ENCODE assay signal across 19 cellular contexts in the genomic region with DNA sequence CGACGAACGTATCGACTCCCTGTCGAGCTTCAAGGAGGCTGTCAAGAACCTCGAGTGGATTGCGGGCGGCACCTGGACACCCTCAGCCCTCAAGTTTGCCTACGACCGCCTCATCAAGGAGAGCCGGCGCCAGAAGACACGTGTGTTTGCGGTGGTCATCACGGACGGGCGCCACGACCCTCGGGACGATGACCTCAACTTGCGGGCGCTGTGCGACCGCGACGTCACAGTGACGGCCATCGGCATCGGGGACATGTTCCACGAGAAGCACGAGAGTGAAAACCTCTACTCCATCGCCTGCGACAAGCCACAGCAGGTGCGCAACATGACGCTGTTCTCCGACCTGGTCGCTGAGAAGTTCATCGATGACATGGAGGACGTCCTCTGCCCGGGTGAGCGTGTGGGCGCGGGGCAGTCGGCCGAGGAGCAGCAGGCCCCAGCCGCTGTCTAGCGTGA. TPM values are rescaled to one million over a fixed set of nuclear protein-coding genes. Genes with fewer than 3 reads are reported as not detected.
DNase-seq lines count a peak whose midpoint lies in the region; ATAC-seq and TF ChIP-seq lines count a peak whose summit lies in the region.
"Had no signal": no experiment of that assay in that cellular context is flagged by ENCODE, and none has a peak within 500 bp of the region (broad histone marks: within the 10 kb centered on the region; RNA-seq: fewer than 3 reads in every experiment).

No MANE protein-coding gene starts in this region.

- H3K27ac Mint-ChIP-seq in activated naive CD8-positive, alpha-beta T cell treated with anti-CD3 and anti-CD28 coated beads, Interleukin-2, amount 10 ng/mL, durations not matched to agents 7 days and 5 days, result no peak overlapping the region
- no peak overlapping the region for H3K27ac Mint-ChIP-seq in activated naive CD8-positive, alpha-beta T cell treated with anti-CD3 and anti-CD28 coated beads for 36 hours
- H3K27ac Mint-ChIP-seq in WTC11, result no peak overlapping the region; the same call in 1 of the 2 replicates
- H3K27ac Mint-ChIP-seq: brain had no signal

- WGBS in esophagus squamous epithelium, 2 donors, result 78 to 92% methylated on average over 29 to 31 of the region's 47 CpGs

- intact Hi-C loops in lower lobe of right lung (cut with DNase I), result no loop called here
- intact Hi-C loops in tibial artery (cut with DNase I; ENCODE audit: low total_unique reads), result loop anchor here (10.0 kb wide), 1 partner anchor 131 kb away; no protein-coding TSS in a partner anchor
- intact Hi-C loops in esophagus squamous epithelium (cut with DNase I), result no loop called here

- no peaks in the 10 kb centered on the region for H3K27me3 Mint-ChIP-seq in activated naive CD8-positive, alpha-beta T cell treated with anti-CD3 and anti-CD28 coated beads, Interleukin-2, amount 10 ng/mL, durations not matched to agents 7 days and 5 days
- H3K27me3 Mint-ChIP-seq in activated naive CD8-positive, alpha-beta T cell treated with anti-CD3 and anti-CD28 coated beads for 36 hours, result no peaks in the 10 kb centered on the region
- no peaks in the 10 kb centered on the region; the same call in 1 of the 2 replicates for H3K27me3 Mint-ChIP-seq in WTC11 (ENCODE audit: low read depth)
- H3K27me3 Mint-ChIP-seq: CD8-positive, alpha-beta memory T cell had no signal

- H3K4me3 ChIP-seq in lower lobe of right lung, result no peak overlapping the region
- no peak overlapping the region for H3K4me3 ChIP-seq in tibial artery
- no peak overlapping the region for H3K4me3 ChIP-seq in esophagus squamous epithelium
- H3K4me3 ChIP-seq: hepatocyte had no signal

- CTCF ChIA-PET in WTC11 (lab: Charles Lee), result no interaction called here

- TF ChIP-seq CTCF in WTC11 (IDR thresholded peaks at IDR 0.05) (no peak), lower lobe of right lung (IDR thresholded peaks at IDR 0.05) (no peak), tibial artery (IDR thresholded peaks at IDR 0.05) (no peak), esophagus squamous epithelium (IDR thresholded peaks at IDR 0.05) (no peak)

- H3K9me3 ChIP-seq in lower lobe of right lung (no peaks in the 10 kb centered on the region), tibial artery (no peaks in the 10 kb centered on the region), esophagus squamous epithelium (no peaks in the 10 kb centered on the region)

- DNase-seq in activated naive CD8-positive, alpha-beta T cell treated with anti-CD3 and anti-CD28 coated beads, Interleukin-2, amount 10 ng/mL, durations not matched to agents 7 days and 5 days, result peak; percentile 26
- no peak for DNase-seq in activated naive CD8-positive, alpha-beta T cell treated with anti-CD3 and anti-CD28 coated beads for 36 hours
- DNase-seq in WTC11 (ENCODE audit: low spot score) (peak; percentile 5), lower lobe of right lung (peak; percentile 39), tibial artery (peak; percentile 17 to 66), caudate nucleus (lab: John Stamatoyannopoulos, UW) (no peak), esophagus squamous epithelium (lab: John Stamatoyannopoulos, UW) (no peak)
- DNase-seq in effector CD4-positive, alpha-beta T cell, result no peak
- DNase-seq: activated naive CD4-positive, alpha-beta T cell; effector CD8-positive, alpha-beta T cell; KG1; NCI-H1105; NCI-H748 treated with DMSO at 0.1 percent for 48 hours; stimulated activated naive CD4-positive, alpha-beta T cell treated with Interleukin-2 at 50 U/mL for 16 hours had no signal

- H3K27me3 ChIP-seq in lower lobe of right lung (ENCODE audit: low read depth), result no peaks in the 10 kb centered on the region
- no peaks in the 10 kb centered on the region for H3K27me3 ChIP-seq in tibial artery
- no peaks in the 10 kb centered on the region for H3K27me3 ChIP-seq in esophagus squamous epithelium
- H3K27me3 ChIP-seq: hepatocyte had no signal

- H3K36me3 Mint-ChIP-seq in activated naive CD8-positive, alpha-beta T cell treated with anti-CD3 and anti-CD28 coated beads, Interleukin-2, amount 10 ng/mL, durations not matched to agents 7 days and 5 days, result no peaks in the 10 kb centered on the region
- H3K36me3 Mint-ChIP-seq in activated naive CD8-positive, alpha-beta T cell treated with anti-CD3 and anti-CD28 coated beads for 36 hours, result no peaks in the 10 kb centered on the region
- peaks cover 13% of the 10 kb centered on the region for H3K36me3 Mint-ChIP-seq in WTC11

- TF ChIP-seq POLR2A in esophagus squamous epithelium (IDR thresholded peaks at IDR 0.05), result no peak

- ATAC-seq in activated naive CD8-positive, alpha-beta T cell treated with anti-CD3 and anti-CD28 coated beads, Interleukin-2, amount 10 ng/mL, durations not matched to agents 7 days and 5 days (ENCODE audit: low read depth), result no peak
- ATAC-seq in WTC11 (no peak), lower lobe of right lung (no peak)
- ATAC-seq: Panc1 had no signal

- POLR2A ChIA-PET in activated naive CD8-positive, alpha-beta T cell treated with anti-CD3 and anti-CD28 coated beads, Interleukin-2, amount 10 ng/mL, durations not matched to agents 7 days and 5 days (lab: Charles Lee), result interaction anchor here (0.6 kb wide), 1 partner anchor 21 kb away, joined by 4 read pairs; no protein-coding TSS in a partner anchor
- POLR2A ChIA-PET in WTC11 (lab: Charles Lee), result no interaction called here

- H3K27ac ChIP-seq in lower lobe of right lung (no peak overlapping the region), tibial artery (no peak overlapping the region), caudate nucleus (ENCODE audit: low read depth, low read length) (no peak overlapping the region), esophagus squamous epithelium (no peak overlapping the region)
- H3K27ac ChIP-seq: hepatocyte, parathyroid adenoma had no signal

- H3K4me1 Mint-ChIP-seq in activated naive CD8-positive, alpha-beta T cell treated with anti-CD3 and anti-CD28 coated beads, Interleukin-2, amount 10 ng/mL, durations not matched to agents 7 days and 5 days, result no peaks in the 10 kb centered on the region
- no peaks in the 10 kb centered on the region for H3K4me1 Mint-ChIP-seq in activated naive CD8-positive, alpha-beta T cell treated with anti-CD3 and anti-CD28 coated beads for 36 hours
- H3K4me1 Mint-ChIP-seq in WTC11, result no peaks in the 10 kb centered on the region
- H3K4me1 Mint-ChIP-seq: brain; CD8-positive, alpha-beta memory T cell had no signal

- H3K4me3 Mint-ChIP-seq in activated naive CD8-positive, alpha-beta T cell treated with anti-CD3 and anti-CD28 coated beads, Interleukin-2, amount 10 ng/mL, durations not matched to agents 7 days and 5 days, result no peak overlapping the region
- no peak overlapping the region for H3K4me3 Mint-ChIP-seq in activated naive CD8-positive, alpha-beta T cell treated with anti-CD3 and anti-CD28 coated beads for 36 hours
- no peak overlapping the region for H3K4me3 Mint-ChIP-seq in WTC11
- H3K4me3 Mint-ChIP-seq: brain had no signal

- no peaks in the 10 kb centered on the region for H3K9me3 Mint-ChIP-seq in activated naive CD8-positive, alpha-beta T cell treated with anti-CD3 and anti-CD28 coated beads, Interleukin-2, amount 10 ng/mL, durations not matched to agents 7 days and 5 days
- H3K9me3 Mint-ChIP-seq in activated naive CD8-positive, alpha-beta T cell treated with anti-CD3 and anti-CD28 coated beads for 36 hours, result no peaks in the 10 kb centered on the region
- H3K9me3 Mint-ChIP-seq in WTC11, result no peaks in the 10 kb centered on the region
- H3K9me3 Mint-ChIP-seq: CD8-positive, alpha-beta memory T cell had no signal

- H3K36me3 ChIP-seq in lower lobe of right lung (peaks cover 20% of the 10 kb centered on the region), tibial artery (peaks cover 71 to 94% (median 78%) of the 10 kb centered on the region in 3 donors), esophagus squamous epithelium (peaks cover 0 to 59% (median 10%) of the 10 kb centered on the region in 3 donors)

- no peaks in the 10 kb centered on the region for H3K4me1 ChIP-seq in lower lobe of right lung
- H3K4me1 ChIP-seq in tibial artery, result no peaks in the 10 kb centered on the region
- no peaks in the 10 kb centered on the region for H3K4me1 ChIP-seq in esophagus squamous epithelium
- H3K4me1 ChIP-seq: parathyroid adenoma had no signal

TF ChIP-seq in WTC11, 78 proteins besides CTCF, POLR2A, EP300 and RAD21:
- no peak for TF ChIP-seq SMAD3 (CRISPR knock-in tag; IDR thresholded peaks at IDR 0.05; ENCODE audit: borderline replicate concordance)
- no peak for TF ChIP-seq PRRX2 (CRISPR knock-in tag; IDR thresholded peaks at IDR 0.05)
- no peak for TF ChIP-seq ZNF396 (CRISPR knock-in tag; IDR thresholded peaks at IDR 0.05; ENCODE audit: borderline replicate concordance)
TF ChIP-seq in WTC11: peak in this region for 0.

RNA-seq across cellular contexts. Expression of a gene that starts 28.0 kb away (rescaled TPM):
- total RNA-seq in activated naive CD8-positive, alpha-beta T cell treated with anti-CD3 and anti-CD28 coated beads, Interleukin-2, amount 10 ng/mL, durations not matched to agents 7 days and 5 days, result 10 to 100 TPM; 23.8 to 23.9 TPM
- 10 to 100 TPM; 16.0 to 16.5 TPM for total RNA-seq in activated naive CD8-positive, alpha-beta T cell treated with anti-CD3 and anti-CD28 coated beads for 36 hours
- total RNA-seq in WTC11 (2021) (111 to 138 TPM (median 138 TPM) in 3 replicates), lower lobe of right lung (227 TPM), esophagus squamous epithelium (100 to 1,000 TPM in 1 of 4 donors, 10 to 100 TPM in 3; 23.0 to 328 (median 62.0) TPM)

RNA-seq across cellular contexts. Expression of a gene that starts 29.5 kb away (rescaled TPM):
- 1 to 10 TPM in 1 of 2 experiments, under 1 TPM in 1; 0.65 to 1.3 TPM for total RNA-seq in activated naive CD8-positive, alpha-beta T cell treated with anti-CD3 and anti-CD28 coated beads, Interleukin-2, amount 10 ng/mL, durations not matched to agents 7 days and 5 days
- total RNA-seq in activated naive CD8-positive, alpha-beta T cell treated with anti-CD3 and anti-CD28 coated beads for 36 hours, result under 1 TPM in 1 of 2 experiments, not detected in 1; 0.43 TPM
- total RNA-seq in WTC11 (2021), result 6.1 to 9.6 TPM (median 9.5 TPM) in 3 replicates
- 1.5 TPM for total RNA-seq in lower lobe of right lung
- total RNA-seq in esophagus squamous epithelium, result not detected
- total RNA-seq: CD8-positive, alpha-beta memory T cell had no signal

RNA-seq across cellular contexts. Expression of a gene that starts 58.4 kb away (rescaled TPM):
- total RNA-seq in activated naive CD8-positive, alpha-beta T cell treated with anti-CD3 and anti-CD28 coated beads, Interleukin-2, amount 10 ng/mL, durations not matched to agents 7 days and 5 days, result 1 to 10 TPM; 7.6 to 8.9 TPM
- 1 to 10 TPM; 6.3 to 6.9 TPM for total RNA-seq in activated naive CD8-positive, alpha-beta T cell treated with anti-CD3 and anti-CD28 coated beads for 36 hours
- 56.5 to 61.7 TPM (median 57.6 TPM) in 3 replicates for total RNA-seq in WTC11 (2021)
- total RNA-seq in lower lobe of right lung, result 8.6 TPM
- total RNA-seq in esophagus squamous epithelium, result 1 to 10 TPM; 4.0 to 7.2 (median 6.3) TPM

Comparison
In these comparisons a context has a peak if more than half of its experiments do, and no peak if none do; other contexts are left out.
1. DNase-seq: peak in activated naive CD8-positive, alpha-beta T cell treated with anti-CD3 and anti-CD28 coated beads, Interleukin-2, amount 10 ng/mL, durations not matched to agents 7 days and 5 days (single experiment), WTC11 (single experiment), lower lobe of right lung (single experiment) and tibial artery (2 of 2); none in activated naive CD8-positive, alpha-beta T cell treated with anti-CD3 and anti-CD28 coated beads for 36 hours (single experiment), effector CD4-positive, alpha-beta T cell (single experiment), caudate nucleus (0 of 61) and esophagus squamous epithelium (single experiment).